8 cellular contexts compared by ENCODE assay signal in the genomic region with DNA sequence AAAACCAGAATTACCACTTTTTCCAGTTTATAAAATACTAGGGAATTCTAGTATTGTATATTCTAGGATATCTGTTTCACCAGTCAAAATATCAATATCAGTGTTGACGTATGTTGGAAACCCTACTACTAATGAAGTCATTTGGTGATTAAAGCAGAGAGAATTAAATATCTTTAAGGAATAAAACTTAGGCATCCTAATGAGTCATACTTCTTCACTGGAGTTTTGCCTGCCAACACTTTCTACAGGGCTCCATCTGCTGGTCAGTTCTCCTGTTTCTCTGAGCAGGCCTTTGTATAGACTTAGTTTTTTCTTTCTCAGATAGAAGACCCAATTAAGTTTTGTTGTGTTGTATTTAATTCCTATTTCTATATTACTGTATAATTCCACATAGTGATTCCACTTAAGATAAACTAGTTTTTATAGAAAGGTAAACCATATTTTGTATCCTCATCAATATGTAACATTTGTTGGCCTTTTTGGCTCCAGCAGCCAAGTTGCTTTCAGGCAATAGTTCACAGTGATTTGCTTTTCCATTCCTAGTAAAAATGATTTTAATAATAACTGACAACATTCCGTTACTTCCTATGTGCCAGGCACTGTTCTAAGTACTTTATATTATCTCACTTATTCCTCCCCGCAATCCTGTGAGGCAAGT. TPM values are rescaled to one million over a fixed set of nuclear protein-coding genes. Genes with fewer than 3 reads are reported as not detected.
DNase-seq lines count a peak whose midpoint lies in the region; ATAC-seq and TF ChIP-seq lines count a peak whose summit lies in the region.

No MANE protein-coding gene starts in this region.

- peak overlapping the region; percentile 37 for H3K4me2 ChIP-seq in parathyroid adenoma (ENCODE audit: low read length)

- no peaks in the 10 kb centered on the region for H3K36me3 ChIP-seq in parathyroid adenoma (ENCODE audit: control insufficient read depth, insufficient read depth, low read length)

- H3K27me3 ChIP-seq in foreskin keratinocyte (no peaks in the 10 kb centered on the region), parathyroid adenoma (ENCODE audit: control insufficient read depth, insufficient read depth, low read length) (no peaks in the 10 kb centered on the region)

- no peak overlapping the region for H3K27ac ChIP-seq in foreskin keratinocyte
- no peak overlapping the region for H3K27ac ChIP-seq in parathyroid adenoma

- DNase-seq in CD1c-positive myeloid dendritic cell (ENCODE audit: extremely low spot score) (peak; percentile 82), H4 (ENCODE audit: low spot score) (peak; percentile 69), NOMO-1 treated with dmso at 0.1 percent for 144 hours (lab: John Stamatoyannopoulos, UW; ENCODE audit: unreplicated experiment) (peak; percentile 10), foreskin keratinocyte (peak; percentile 52 to 78)
- DNase-seq in activated T-helper 9 cell treated with anti-CD3 and anti-CD28 coated beads, Interleukin-2, amount 50 U/mL, for 16 hours (ENCODE audit: low read depth) = peak; percentile 13

- no peak overlapping the region for H2AFZ ChIP-seq in parathyroid adenoma

- H3K79me2 ChIP-seq in parathyroid adenoma = peaks cover 17% of the 10 kb centered on the region

- ATAC-seq in foreskin keratinocyte = peak; percentile 7
- ATAC-seq in HG02642 (IDR thresholded peaks at IDR 0.05; ENCODE audit: poor library complexity, unreplicated experiment) = no peak
- ATAC-seq in HG03571 (IDR thresholded peaks at IDR 0.05; ENCODE audit: unreplicated experiment) = no peak

- TF ChIP-seq CTCF in foreskin keratinocyte (conservative IDR thresholded peaks at IDR 0.05) (peak; percentile 95), parathyroid adenoma (IDR thresholded peaks at IDR 0.05) (peak; percentile 58)

- H3K4me1 ChIP-seq in foreskin keratinocyte (peaks cover 14% of the 10 kb centered on the region), parathyroid adenoma (peaks cover 3% of the 10 kb centered on the region)

- no peak overlapping the region for H3K4me3 ChIP-seq in parathyroid adenoma (ENCODE audit: low read depth, low read length)

- no peak overlapping the region for H3K9ac ChIP-seq in parathyroid adenoma

- no peaks in the 10 kb centered on the region for H3K9me3 ChIP-seq in parathyroid adenoma (ENCODE audit: control insufficient read depth, low read length)

RNA-seq across cellular contexts. Expression of gene AP1AR, which starts 3.5 kb away (rescaled TPM):
- total RNA-seq in H4 (2014; rRNA removed; shearing (Covaris generic)) = 20.1 and 22.9 TPM in 2 replicates
- 13.4 and 15.7 TPM in 2 replicates for total RNA-seq in foreskin keratinocyte
- polyA plus RNA-seq in foreskin keratinocyte = 4.4 and 5.6 TPM in 2 replicates

RNA-seq across cellular contexts. Expression of gene TIFA, which starts 50.6 kb away (rescaled TPM):
- total RNA-seq in H4 (2014; rRNA removed; shearing (Covaris generic)) = 7.5 and 22.1 TPM in 2 replicates
- 10.3 and 11.2 TPM in 2 replicates for total RNA-seq in foreskin keratinocyte
- 6.1 and 7.8 TPM in 2 replicates for polyA plus RNA-seq in foreskin keratinocyte

Comparison
In these comparisons a context has a peak if more than half of its experiments do, and no peak if none do; other contexts are left out.
1. DNase-seq: peak in every context shown above with its lines; median percentile 82 in CD1c-positive myeloid dendritic cell; 69 in H4; 65 in foreskin keratinocyte; 13 in activated T-helper 9 cell treated with anti-CD3 and anti-CD28 coated beads, Interleukin-2, amount 50 U/mL, for 16 hours; 10 in NOMO-1 treated with dmso at 0.1 percent for 144 hours.